8 cellular contexts compared by ENCODE assay signal in the genomic region with DNA sequence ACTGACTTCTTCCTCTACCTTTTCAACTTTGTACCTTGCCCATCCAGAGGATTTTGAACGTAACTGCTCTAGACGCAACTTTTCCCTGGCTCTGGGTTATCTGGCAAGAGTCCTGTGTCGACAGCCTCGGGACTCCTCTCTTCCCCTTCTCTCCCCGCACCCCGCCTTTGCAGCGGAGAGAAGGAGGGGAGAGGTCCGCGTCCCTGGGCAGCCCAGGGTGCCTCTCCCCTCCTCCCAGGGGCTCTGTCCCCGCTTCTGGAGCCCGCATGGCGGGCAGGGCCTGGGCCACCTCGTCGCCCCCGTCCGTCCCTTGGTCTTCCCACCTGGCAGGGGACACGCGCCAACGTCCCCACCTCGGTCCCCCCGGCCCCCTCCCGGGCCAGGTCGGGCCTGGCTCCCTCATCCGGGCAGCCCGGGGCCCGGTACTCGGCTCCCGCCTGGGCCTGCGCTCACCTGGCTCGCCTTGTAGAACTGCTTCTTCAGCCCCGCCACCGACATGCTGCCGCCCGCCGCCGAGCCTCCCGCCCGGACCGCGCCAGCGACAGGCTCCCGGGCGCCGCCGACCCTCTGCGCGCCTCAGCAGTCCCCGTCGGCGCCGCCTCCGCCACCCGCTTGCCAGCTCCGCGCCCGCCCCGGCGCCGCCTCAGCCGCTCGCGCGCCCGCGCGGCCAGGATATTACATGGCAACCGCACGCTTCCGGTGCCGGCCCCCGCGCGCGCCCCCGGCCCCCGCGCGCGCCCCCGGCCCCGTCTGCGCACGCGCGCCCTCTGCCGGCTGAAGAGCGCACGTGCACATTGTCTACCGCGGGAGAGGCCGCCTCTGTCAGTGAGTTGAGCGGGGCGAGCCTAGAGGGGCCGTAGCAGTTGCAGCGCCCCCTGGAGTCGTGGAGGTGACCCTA. TPM values are rescaled to one million over a fixed set of nuclear protein-coding genes. Genes with fewer than 3 reads are reported as not detected.
DNase-seq lines count a peak whose midpoint lies in the region; ATAC-seq, FAIRE-seq and TF ChIP-seq lines count a peak whose summit lies in the region.

A gene with protein sequence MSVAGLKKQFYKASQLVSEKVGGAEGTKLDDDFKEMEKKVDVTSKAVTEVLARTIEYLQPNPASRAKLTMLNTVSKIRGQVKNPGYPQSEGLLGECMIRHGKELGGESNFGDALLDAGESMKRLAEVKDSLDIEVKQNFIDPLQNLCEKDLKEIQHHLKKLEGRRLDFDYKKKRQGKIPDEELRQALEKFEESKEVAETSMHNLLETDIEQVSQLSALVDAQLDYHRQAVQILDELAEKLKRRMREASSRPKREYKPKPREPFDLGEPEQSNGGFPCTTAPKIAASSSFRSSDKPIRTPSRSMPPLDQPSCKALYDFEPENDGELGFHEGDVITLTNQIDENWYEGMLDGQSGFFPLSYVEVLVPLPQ (minus strand): TSS at position 677 of the 898 bp plus-strand sequence. CDS start 179 bp downstream, at position 498.

- H3K9me3 Mint-ChIP-seq in activated T-helper 1 cell treated with anti-CD3 and anti-CD28 coated beads, Interleukin-12 subunit alpha, Interleukin-12 subunit beta, Interleukin-2, Interleukin-4 antibody, amounts not matched to agents 30 ng/mL and 10 ng/mL and 1 ng/mL, durations not matched to agents 14 hours and 24 hours and 36 hours: no peaks in the 10 kb centered on the region
- no peaks in the 10 kb centered on the region for H3K9me3 Mint-ChIP-seq in natural killer cell

- H3F3A ChIP-seq in GM23248 (ENCODE audit: insufficient read depth): peaks cover 18% of the 10 kb centered on the region

- in situ Hi-C loops in GM23248 (cut with MboI): no loop called here

- TF ChIP-seq CTCF in fibroblast of mammary gland (conservative IDR thresholded peaks at IDR 0.05; ENCODE audit: control insufficient read depth, insufficient read depth, low read depth, low read length): peak; percentile 76
- TF ChIP-seq CTCF in natural killer cell (IDR thresholded peaks at IDR 0.05): peak; percentile 82

- H3K9me3 ChIP-seq in GM23248 (ENCODE audit: low read depth): no peaks in the 10 kb centered on the region

- peak within 1 kb of the TSS; percentile 94 for H3K27ac Mint-ChIP-seq in activated T-helper 1 cell treated with anti-CD3 and anti-CD28 coated beads, Interleukin-12 subunit alpha, Interleukin-12 subunit beta, Interleukin-2, Interleukin-4 antibody, amounts not matched to agents 30 ng/mL and 10 ng/mL and 1 ng/mL, durations not matched to agents 14 hours and 24 hours and 36 hours
- H3K27ac Mint-ChIP-seq in natural killer cell: peak within 1 kb of the TSS; percentile 99 to 100

- peak within 1 kb of the TSS; percentile 100 for H3K9ac ChIP-seq in GM23248

- H3K4me3 Mint-ChIP-seq in activated T-helper 1 cell treated with anti-CD3 and anti-CD28 coated beads, Interleukin-12 subunit alpha, Interleukin-12 subunit beta, Interleukin-2, Interleukin-4 antibody, amounts not matched to agents 30 ng/mL and 10 ng/mL and 1 ng/mL, durations not matched to agents 14 hours and 24 hours and 36 hours: peak within 1 kb of the TSS; percentile 96
- H3K4me3 Mint-ChIP-seq in natural killer cell: peak within 1 kb of the TSS; percentile 96

- peaks cover 81% of the 10 kb centered on the region for H3K79me2 ChIP-seq in GM23248 (ENCODE audit: insufficient read depth)

- peak within 1 kb of the TSS; percentile 90; the same call in 1 of the 2 replicates for H2AFZ ChIP-seq in GM23248

- intact Hi-C loops in activated T-helper 1 cell treated with anti-CD3 and anti-CD28 coated beads, Interleukin-12 subunit alpha, Interleukin-12 subunit beta, Interleukin-2, Interleukin-4 antibody, amounts not matched to agents 30 ng/mL and 10 ng/mL and 1 ng/mL, durations not matched to agents 14 hours and 24 hours and 36 hours (cut with micrococcal nuclease): loop anchor here (1.0 to 10.0 kb wide), 7 partner anchors 21 to 1215 kb away; partner anchors contain the start of genes EBI3, MPND, NCLN and ZBTB7A
- intact Hi-C loops in natural killer cell (cut with micrococcal nuclease): loop anchor here (1.0 to 5.0 kb wide), 4 partner anchors 29 to 153 kb away; partner anchors contain the start of genes MPND and YJU2

- DNase-seq in Daoy (ENCODE audit: low read depth) (peak; percentile 93), GM23248 (peak; percentile 96), Kasumi-1 (lab: John Stamatoyannopoulos, UW) (peak; percentile 88 to 92), RCC 7860 (ENCODE audit: low spot score) (peak; percentile 82), fibroblast of mammary gland (ENCODE audit: low read depth) (peak; percentile 90), natural killer cell (peak; percentile 93)
- peak; percentile 88 for DNase-seq in activated T-helper 1 cell treated with anti-CD3 and anti-CD28 coated beads, Interleukin-12 subunit alpha, Interleukin-12 subunit beta, Interleukin-2, Interleukin-4 antibody, amounts not matched to agents 30 ng/mL and 10 ng/mL and 1 ng/mL, durations not matched to agents 14 hours and 24 hours and 36 hours (ENCODE audit: low spot score)
- peak; percentile 84 for DNase-seq in stimulated activated naive CD4-positive, alpha-beta T cell treated with Interleukin-2 at 50 U/mL for 16 hours (lab: John Stamatoyannopoulos, UW)

- H3K27me3 Mint-ChIP-seq in activated T-helper 1 cell treated with anti-CD3 and anti-CD28 coated beads, Interleukin-12 subunit alpha, Interleukin-12 subunit beta, Interleukin-2, Interleukin-4 antibody, amounts not matched to agents 30 ng/mL and 10 ng/mL and 1 ng/mL, durations not matched to agents 14 hours and 24 hours and 36 hours (ENCODE audit: insufficient read depth): peaks cover 3% of the 10 kb centered on the region
- H3K27me3 Mint-ChIP-seq in natural killer cell (ENCODE audit: low read depth in 2 of 2): no peaks in the 10 kb centered on the region

- no peaks in the 10 kb centered on the region for H3K27me3 ChIP-seq in GM23248 (replicated peaks; ENCODE audit: insufficient read depth)

- H3K9me2 ChIP-seq in GM23248 (ENCODE audit: insufficient read depth): no peaks in the 10 kb centered on the region

- H3K4me2 ChIP-seq in GM23248 (ENCODE audit: unreplicated experiment): peak within 1 kb of the TSS; percentile 96

- H4K20me1 ChIP-seq in GM23248 (ENCODE audit: insufficient read depth): no peaks in the 10 kb centered on the region

- no peak for FAIRE-seq in RCC 7860 (lab: Jason Lieb, UNC)

- peak; percentile 64 to 90 (median 68) for ATAC-seq in natural killer cell

- peak within 1 kb of the TSS; percentile 95 for H3K4me3 ChIP-seq in GM23248
- H3K4me3 ChIP-seq in fibroblast of mammary gland (ENCODE audit: control insufficient read depth, low read depth, low read length): peak within 1 kb of the TSS; percentile 75

- H3K36me3 ChIP-seq in GM23248 (ENCODE audit: low read depth): no peaks in the 10 kb centered on the region; the same call in 1 of the 2 replicates

- peak within 1 kb of the TSS; percentile 96 for H3K27ac ChIP-seq in GM23248

- H3K4me1 ChIP-seq in GM23248 (ENCODE audit: insufficient read depth): peaks cover 47% of the 10 kb centered on the region

- peaks cover 72% of the 10 kb centered on the region for H3K4me1 Mint-ChIP-seq in activated T-helper 1 cell treated with anti-CD3 and anti-CD28 coated beads, Interleukin-12 subunit alpha, Interleukin-12 subunit beta, Interleukin-2, Interleukin-4 antibody, amounts not matched to agents 30 ng/mL and 10 ng/mL and 1 ng/mL, durations not matched to agents 14 hours and 24 hours and 36 hours (ENCODE audit: low read depth)
- peaks cover 40 to 52% of the 10 kb centered on the region in 2 donors for H3K4me1 Mint-ChIP-seq in natural killer cell

- 0 to 1% methylated on average over 46 to 66 of the region's 96 CpGs for WGBS in GM23248 (ENCODE audit: low coverage in 1 of 2, low lambda C conversion rate in 2 of 2, missing lambda C conversion rate in 2 of 2), 2 experiments

- peaks cover 30% of the 10 kb centered on the region for H3K36me3 Mint-ChIP-seq in activated T-helper 1 cell treated with anti-CD3 and anti-CD28 coated beads, Interleukin-12 subunit alpha, Interleukin-12 subunit beta, Interleukin-2, Interleukin-4 antibody, amounts not matched to agents 30 ng/mL and 10 ng/mL and 1 ng/mL, durations not matched to agents 14 hours and 24 hours and 36 hours (ENCODE audit: low read depth)
- no peaks in the 10 kb centered on the region for H3K36me3 Mint-ChIP-seq in natural killer cell

RNA-seq across cellular contexts. Expression of the gene that starts here (rescaled TPM):
- total RNA-seq in Daoy (2014; rRNA removed; shearing (Covaris generic)): 44.3 and 52.8 TPM in 2 replicates
- total RNA-seq in GM23248 (2014; rRNA removed; shearing (Covaris generic)): 114 and 141 TPM in 2 replicates
- polyA plus RNA-seq in GM23248 (2016; fragmentation: Nextera tagmentation; extraction: Ambion mirVana): 151 and 159 TPM in 2 replicates
- total RNA-seq in activated T-helper 1 cell treated with anti-CD3 and anti-CD28 coated beads, Interleukin-12 subunit alpha, Interleukin-12 subunit beta, Interleukin-2, Interleukin-4 antibody, amounts not matched to agents 30 ng/mL and 10 ng/mL and 1 ng/mL, durations not matched to agents 14 hours and 24 hours and 36 hours: 50.3 and 54.2 TPM in 2 replicates
- 10 to 100 TPM; 43.9 to 55.7 (median 49.2) TPM for total RNA-seq in natural killer cell

Comparison
In these comparisons a context has a peak if more than half of its experiments do, and no peak if none do; other contexts are left out.
1. Peak in every context shown above with its lines: DNase-seq, ATAC-seq, H3K4me3 ChIP-seq and H3K27ac ChIP-seq.